8 cellular contexts compared by ENCODE assay signal in genomic region chr18:8988262-8988871, GRCh38.
DNase-seq lines count a peak whose midpoint lies in the region; ATAC-seq, FAIRE-seq and TF ChIP-seq lines count a peak whose summit lies in the region.

No MANE protein-coding gene starts in this region.

- H3K79me2 ChIP-seq in OCI-LY3 (ENCODE audit: low read length): no peaks in the 10 kb centered on the region
- no peaks in the 10 kb centered on the region for H3K79me2 ChIP-seq in neural progenitor cell (ENCODE audit: low read depth)

- H3K36me3 Mint-ChIP-seq in activated T-cell treated with anti-CD3 and anti-CD28 coated beads, Interleukin-2, amount 50 U/mL, for 24 hours (ENCODE audit: low read depth): no peaks in the 10 kb centered on the region
- no peaks in the 10 kb centered on the region for H3K36me3 Mint-ChIP-seq in neural progenitor cell

- H3K4me3 Mint-ChIP-seq in activated T-cell treated with anti-CD3 and anti-CD28 coated beads, Interleukin-2, amount 50 U/mL, for 24 hours: no peak overlapping the region
- H3K4me3 Mint-ChIP-seq in neural progenitor cell: no peak overlapping the region

- H2AFZ ChIP-seq in OCI-LY3 (ENCODE audit: low read depth, low read length) (peak overlapping the region; percentile 50; the same call in 1 of the 2 replicates), neural progenitor cell (replicated peaks) (no peak overlapping the region)

- H3K27ac Mint-ChIP-seq in activated T-cell treated with anti-CD3 and anti-CD28 coated beads, Interleukin-2, amount 50 U/mL, for 24 hours: no peak overlapping the region
- H3K27ac Mint-ChIP-seq in neural progenitor cell: no peak overlapping the region

- H4K20me1 ChIP-seq in BLaER1 treated with 17β-estradiol and CSF1 and Interleukin-3, amounts not matched to agents 10 nM and 100 nM: no peaks in the 10 kb centered on the region
- H4K20me1 ChIP-seq in OCI-LY3 (ENCODE audit: insufficient read depth, low read length) (no peaks in the 10 kb centered on the region), neural progenitor cell (ENCODE audit: low read depth) (no peaks in the 10 kb centered on the region)

- TF ChIP-seq CTCF in OCI-LY3 (IDR thresholded peaks at IDR 0.05; ENCODE audit: low read depth, low read length) (peak; percentile 75), neural progenitor cell (IDR thresholded peaks at IDR 0.05) (peak; percentile 84), thoracic aorta (IDR thresholded peaks at IDR 0.05) (peak; percentile 68)

- H3K4me1 Mint-ChIP-seq in activated T-cell treated with anti-CD3 and anti-CD28 coated beads, Interleukin-2, amount 50 U/mL, for 24 hours (ENCODE audit: low read depth): peaks cover 3% of the 10 kb centered on the region
- H3K4me1 Mint-ChIP-seq in neural progenitor cell: peaks cover 12% of the 10 kb centered on the region

- peak overlapping the region in 2 of 11 experiments; percentile 0 to 12; a peak in 1 of 22 replicates for H3K9ac ChIP-seq in BLaER1 treated with 17β-estradiol and CSF1 and Interleukin-3, amounts not matched to agents 10 nM and 100 nM
- peak overlapping the region; percentile 66 for H3K9ac ChIP-seq in OCI-LY3 (ENCODE audit: low read length)
- H3K9ac ChIP-seq in neural progenitor cell: no peak overlapping the region

- H3K4me3 ChIP-seq in BLaER1 treated with 17β-estradiol and CSF1 and Interleukin-3, amounts not matched to agents 10 nM and 100 nM: no peak overlapping the region
- H3K4me3 ChIP-seq in OCI-LY3 (ENCODE audit: low read length) (peak overlapping the region; percentile 40; the same call in 1 of the 2 replicates), neural progenitor cell (no peak overlapping the region), thoracic aorta (no peak overlapping the region)

- H3K27me3 Mint-ChIP-seq in activated T-cell treated with anti-CD3 and anti-CD28 coated beads, Interleukin-2, amount 50 U/mL, for 24 hours: peaks cover 16% of the 10 kb centered on the region
- H3K27me3 Mint-ChIP-seq in neural progenitor cell (ENCODE audit: insufficient read depth, low read depth): no peaks in the 10 kb centered on the region

- no peaks in the 10 kb centered on the region for H3K9me3 Mint-ChIP-seq in activated T-cell treated with anti-CD3 and anti-CD28 coated beads, Interleukin-2, amount 50 U/mL, for 24 hours
- H3K9me3 Mint-ChIP-seq in neural progenitor cell: no peaks in the 10 kb centered on the region

- H3K27ac ChIP-seq in BLaER1 treated with 17β-estradiol and CSF1 and Interleukin-3, amounts not matched to agents 10 nM and 100 nM: no peak overlapping the region
- H3K27ac ChIP-seq in OCI-LY3 (ENCODE audit: low read length) (peak overlapping the region; percentile 86), neural progenitor cell (no peak overlapping the region), thoracic aorta (peak overlapping the region in 1 of 2 donors; percentile 58)

- peak overlapping the region in 7 of 11 experiments; percentile 31 to 78 (median 63); a peak in 12 of 22 replicates for H3K4me2 ChIP-seq in BLaER1 treated with 17β-estradiol and CSF1 and Interleukin-3, amounts not matched to agents 10 nM and 100 nM
- peak overlapping the region; percentile 71 for H3K4me2 ChIP-seq in OCI-LY3 (ENCODE audit: low read length)
- no peak overlapping the region for H3K4me2 ChIP-seq in neural progenitor cell

- ATAC-seq in GM19328 (IDR thresholded peaks at IDR 0.05; ENCODE audit: unreplicated experiment) (peak; percentile 77), thoracic aorta (ENCODE audit: insufficient number of reproducible peaks, low FRiP score, low read depth) (no peak)

- DNase-seq in HTR-8/SVneo (ENCODE audit: insufficient read length, low spot score) (peak; percentile 48), fibroblast of peridontal ligament (ENCODE audit: extremely low read depth) (peak; percentile 71), neural progenitor cell (ENCODE audit: low spot score) (peak; percentile 88), thoracic aorta (ENCODE audit: low spot score) (no peak)
- DNase-seq in activated T-cell treated with anti-CD3 and anti-CD28 coated beads, Interleukin-2, amount 50 U/mL, for 24 hours: peak; percentile 65

- peaks cover 27 to 68% (median 48%) of the 10 kb centered on the region in 10 experiments for H3K4me1 ChIP-seq in BLaER1 treated with 17β-estradiol and CSF1 and Interleukin-3, amounts not matched to agents 10 nM and 100 nM
- H3K4me1 ChIP-seq in OCI-LY3 (ENCODE audit: low read length) (peaks cover 61% of the 10 kb centered on the region), neural progenitor cell (peaks cover 8% of the 10 kb centered on the region), thoracic aorta (ENCODE audit: control insufficient read depth in 1 of 2, low read depth in 2 of 2) (peaks cover 8 to 18% of the 10 kb centered on the region in 2 donors)

- H3K27me3 ChIP-seq in BLaER1 treated with 17β-estradiol and CSF1 and Interleukin-3, amounts not matched to agents 10 nM and 100 nM: no peaks in the 10 kb centered on the region
- H3K27me3 ChIP-seq in OCI-LY3 (ENCODE audit: low read depth, low read length): no peaks in the 10 kb centered on the region
- H3K27me3 ChIP-seq in neural progenitor cell: no peaks in the 10 kb centered on the region
- H3K27me3 ChIP-seq in thoracic aorta (replicated peaks; ENCODE audit: insufficient read depth): no peaks in the 10 kb centered on the region

- H3K9me3 ChIP-seq in BLaER1 treated with 17β-estradiol and CSF1 and Interleukin-3, amounts not matched to agents 10 nM and 100 nM (replicated peaks in 1 of 11): no peaks in the 10 kb centered on the region
- H3K9me3 ChIP-seq in OCI-LY3 (ENCODE audit: insufficient read depth, low read length) (no peaks in the 10 kb centered on the region), neural progenitor cell (ENCODE audit: low read depth) (no peaks in the 10 kb centered on the region), thoracic aorta (no peaks in the 10 kb centered on the region)

- H3K36me3 ChIP-seq in BLaER1 treated with 17β-estradiol and CSF1 and Interleukin-3, amounts not matched to agents 10 nM and 100 nM: no peaks in the 10 kb centered on the region
- H3K36me3 ChIP-seq in OCI-LY3 (replicated peaks; ENCODE audit: low read depth, low read length) (no peaks in the 10 kb centered on the region), neural progenitor cell (no peaks in the 10 kb centered on the region), thoracic aorta (no peaks in the 10 kb centered on the region)

- no peaks in the 10 kb centered on the region for H3F3A ChIP-seq in neural progenitor cell (ENCODE audit: low read depth)

- FAIRE-seq in HTR-8/SVneo (lab: Jason Lieb, UNC): peak; percentile 67
